ENCODE assay signal across 8 cellular contexts in genomic region chr6:11536795-11537194, GRCh38. TPM values are rescaled to one million over a fixed set of nuclear protein-coding genes. Genes with fewer than 3 reads are reported as not detected.
DNase-seq lines count a peak whose midpoint lies in the region; ATAC-seq and TF ChIP-seq lines count a peak whose summit lies in the region.

No MANE protein-coding gene starts in this region.

- no peaks in the 10 kb centered on the region for H3K36me3 Mint-ChIP-seq in naive thymus-derived CD8-positive, alpha-beta T cell

- H3K27ac Mint-ChIP-seq in naive thymus-derived CD8-positive, alpha-beta T cell = peak overlapping the region in 9 of 10 donors; percentile 28 to 93 (median 81)

- POLR2A ChIA-PET in naive thymus-derived CD8-positive, alpha-beta T cell (lab: Charles Lee) = no interaction called here

- peak overlapping the region; percentile 79 to 89 (median 84) for H3K4me3 Mint-ChIP-seq in naive thymus-derived CD8-positive, alpha-beta T cell

- H3K27me3 Mint-ChIP-seq in naive thymus-derived CD8-positive, alpha-beta T cell = peaks cover 0 to 11% (median 5%) of the 10 kb centered on the region in 5 donors

- peaks cover 8 to 27% (median 13%) of the 10 kb centered on the region in 4 donors for H3K4me1 Mint-ChIP-seq in naive thymus-derived CD8-positive, alpha-beta T cell

- no peak for TF ChIP-seq CTCF in coronary artery (IDR thresholded peaks at IDR 0.05)

- peak overlapping the region; percentile 46 to 82 for H3K27ac ChIP-seq in coronary artery

- no peaks in the 10 kb centered on the region for H3K9me3 Mint-ChIP-seq in naive thymus-derived CD8-positive, alpha-beta T cell

- peak overlapping the region; percentile 94 for H3K4me3 ChIP-seq in coronary artery

- ATAC-seq in naive thymus-derived CD8-positive, alpha-beta T cell = peak in 1 of 2 donors; percentile 0
- no peak for ATAC-seq in HG02840 (IDR thresholded peaks at IDR 0.05; ENCODE audit: low FRiP score, unreplicated experiment)
- no peak for ATAC-seq in HG02623 (IDR thresholded peaks at IDR 0.05; ENCODE audit: unreplicated experiment)
- ATAC-seq in GM18909 (IDR thresholded peaks at IDR 0.05; ENCODE audit: poor library complexity, unreplicated experiment) = no peak

- DNase-seq in NOMO-1 treated with DMSO at 0.1 percent for 48 hours (lab: John Stamatoyannopoulos, UW; ENCODE audit: unreplicated experiment) (peak; percentile 44), NOMO-1 treated with dmso at 0.1 percent for 144 hours (lab: John Stamatoyannopoulos, UW; ENCODE audit: unreplicated experiment) (no peak), NCI-H748 (lab: John Stamatoyannopoulos, UW; ENCODE audit: unreplicated experiment) (peak; percentile 52), coronary artery (ENCODE audit: low spot score) (no peak)
- no peak for DNase-seq in naive thymus-derived CD8-positive, alpha-beta T cell

RNA-seq across cellular contexts. Expression of gene TMEM170B, which starts 0.8 kb away (rescaled TPM):
- total RNA-seq in naive thymus-derived CD8-positive, alpha-beta T cell = 1 to 10 TPM; 3.7 to 4.1 TPM
- under 1 TPM; 0.14 to 0.30 (median 0.28) TPM for polyA plus RNA-seq in naive thymus-derived CD8-positive, alpha-beta T cell

Comparison
In these comparisons a context has a peak if more than half of its experiments do, and no peak if none do; other contexts are left out.
1. DNase-seq: peak in NOMO-1 treated with DMSO at 0.1 percent for 48 hours (single experiment) and NCI-H748 (single experiment); none in NOMO-1 treated with dmso at 0.1 percent for 144 hours (single experiment), coronary artery (single experiment) and naive thymus-derived CD8-positive, alpha-beta T cell (0 of 10).